ENCODE assay signal across 15 cellular contexts in the genomic region with DNA sequence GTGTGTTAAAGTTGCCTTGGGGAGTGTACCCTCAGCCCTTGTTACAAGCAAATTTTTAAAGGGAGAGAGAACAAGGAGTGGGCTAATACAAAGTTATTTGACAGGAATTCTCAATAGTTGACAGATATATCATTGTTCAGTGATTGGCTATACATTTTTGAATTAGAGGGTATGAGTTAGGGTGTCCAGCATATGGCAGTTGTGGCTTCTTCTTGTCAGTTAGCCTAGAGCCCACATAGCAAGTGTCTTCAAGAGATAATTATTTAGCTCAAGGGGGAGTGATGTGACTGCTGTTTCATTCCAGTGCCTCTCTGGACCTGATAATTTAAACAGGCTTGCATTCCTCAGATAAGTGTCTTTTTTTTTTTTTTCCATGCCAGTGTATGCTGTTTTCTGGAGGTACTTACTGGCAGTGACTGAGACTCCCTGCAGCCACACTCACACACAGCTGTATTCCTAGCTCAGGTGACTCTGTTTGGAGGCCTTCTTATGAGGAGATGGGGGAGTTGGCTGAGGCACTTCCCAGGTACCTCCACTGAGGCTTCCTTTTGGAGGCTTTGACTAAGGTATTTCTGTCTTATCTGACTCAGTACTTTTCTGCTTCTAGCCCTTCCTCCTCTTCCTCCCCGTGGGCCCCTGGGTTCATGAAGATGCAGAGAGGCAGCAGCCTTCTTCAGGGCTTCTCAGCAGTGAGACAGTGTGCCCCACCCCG. TPM values are rescaled to one million over a fixed set of nuclear protein-coding genes. Genes with fewer than 3 reads are reported as not detected.
DNase-seq lines count a peak whose midpoint lies in the region; ATAC-seq and TF ChIP-seq lines count a peak whose summit lies in the region.
"Had no signal": no experiment of that assay in that cellular context is flagged by ENCODE, and none has a peak within 500 bp of the region (broad histone marks: within the 10 kb centered on the region; RNA-seq: fewer than 3 reads in every experiment).

No MANE protein-coding gene starts in this region.

- H3K9me3 Mint-ChIP-seq in stimulated activated effector memory CD8-positive, alpha-beta T cell treated with anti-CD3 and anti-CD28 coated beads, Interleukin-12 subunit alpha, Interleukin-12 subunit beta, amount 100 ng/mL, for 72 hours = no peaks in the 10 kb centered on the region
- H3K9me3 Mint-ChIP-seq: central memory CD8-positive, alpha-beta T cell had no signal

- no peak for TF ChIP-seq CTCF in cardiac muscle cell (IDR thresholded peaks at IDR 0.05; ENCODE audit: low read depth, low read length)
- TF ChIP-seq CTCF in heart left ventricle (IDR thresholded peaks at IDR 0.05) = no peak

- intact Hi-C loops in cardiac septum (cut with DNase I) (no loop called here), heart left ventricle (cut with DNase I) (no loop called here)

- H3K27me3 ChIP-seq in cardiac muscle cell = no peaks in the 10 kb centered on the region
- no peaks in the 10 kb centered on the region for H3K27me3 ChIP-seq in heart left ventricle
- H3K27me3 ChIP-seq: MG63, uterus had no signal

- no peaks in the 10 kb centered on the region for H3K36me3 ChIP-seq in cardiac muscle cell
- peaks cover 0 to 10% (median 0%) of the 10 kb centered on the region in 9 donors for H3K36me3 ChIP-seq in heart left ventricle
- H3K36me3 ChIP-seq: uterus had no signal

- H3K27ac Mint-ChIP-seq in stimulated activated effector memory CD8-positive, alpha-beta T cell treated with anti-CD3 and anti-CD28 coated beads, Interleukin-12 subunit alpha, Interleukin-12 subunit beta, amount 100 ng/mL, for 72 hours = peak overlapping the region; percentile 50
- H3K27ac Mint-ChIP-seq: memory B cell had no signal

- peaks cover 33% of the 10 kb centered on the region for H3K36me3 Mint-ChIP-seq in stimulated activated effector memory CD8-positive, alpha-beta T cell treated with anti-CD3 and anti-CD28 coated beads, Interleukin-12 subunit alpha, Interleukin-12 subunit beta, amount 100 ng/mL, for 72 hours

- H3K4me1 ChIP-seq in cardiac muscle cell (ENCODE audit: low read depth) (peaks cover 15% of the 10 kb centered on the region), heart left ventricle (peaks cover 0 to 14% (median 4%) of the 10 kb centered on the region in 12 donors)
- H3K4me1 ChIP-seq: uterus had no signal

- H3K4me1 Mint-ChIP-seq in stimulated activated effector memory CD8-positive, alpha-beta T cell treated with anti-CD3 and anti-CD28 coated beads, Interleukin-12 subunit alpha, Interleukin-12 subunit beta, amount 100 ng/mL, for 72 hours = peaks cover 37% of the 10 kb centered on the region

- WGBS in heart left ventricle, 4 donors = 18 to 32% (median 29%) methylated on average over 2 of the region's 2 CpGs

- ATAC-seq in heart left ventricle = peak in 3 of 4 donors; percentile 44 to 59 (median 57)
- peak; percentile 11 for ATAC-seq in stimulated activated effector memory CD8-positive, alpha-beta T cell treated with anti-CD3 and anti-CD28 coated beads, Interleukin-12 subunit alpha, Interleukin-12 subunit beta, amount 100 ng/mL, for 72 hours
- no peak for ATAC-seq in GM21526 (IDR thresholded peaks at IDR 0.05; ENCODE audit: low FRiP score, unreplicated experiment)

- DNase-seq in cardiac muscle cell (ENCODE audit: low read depth in 1 of 2, low spot score in 1 of 2) (peak; percentile 43 to 63), cardiac septum (ENCODE audit: low spot score) (no peak), RPMI7951 (ENCODE audit: low read depth) (peak; percentile 6), heart left ventricle (no peak), retina (no peak), hypothalamus (lab: John Stamatoyannopoulos, UW) (no peak)
- DNase-seq in stimulated activated effector memory CD8-positive, alpha-beta T cell treated with anti-CD3 and anti-CD28 coated beads, Interleukin-12 subunit alpha, Interleukin-12 subunit beta, amount 100 ng/mL, for 72 hours (ENCODE audit: low spot score in 2 of 2) = no peak
- DNase-seq: H7, MG63, SW 1271, uterus had no signal

- H3K4me3 Mint-ChIP-seq in stimulated activated effector memory CD8-positive, alpha-beta T cell treated with anti-CD3 and anti-CD28 coated beads, Interleukin-12 subunit alpha, Interleukin-12 subunit beta, amount 100 ng/mL, for 72 hours = no peak overlapping the region
- H3K4me3 Mint-ChIP-seq: central memory CD8-positive, alpha-beta T cell; memory B cell had no signal

- TF ChIP-seq POLR2A in heart left ventricle (IDR thresholded peaks at IDR 0.05) = no peak

- H3K27ac ChIP-seq in cardiac muscle cell (peak overlapping the region; percentile 74), heart left ventricle (no peak overlapping the region)
- H3K27ac ChIP-seq: epithelial cell of prostate, uterus had no signal

- H3K9me3 ChIP-seq in cardiac muscle cell (ENCODE audit: low read depth) (no peaks in the 10 kb centered on the region), heart left ventricle (peaks cover 0 to 4% (median 0%) of the 10 kb centered on the region in 12 donors)
- H3K9me3 ChIP-seq: MG63, uterus had no signal

- H3K4me3 ChIP-seq in cardiac muscle cell = no peak overlapping the region
- no peak overlapping the region for H3K4me3 ChIP-seq in heart left ventricle
- H3K4me3 ChIP-seq: MG63, uterus had no signal

RNA-seq across cellular contexts. Expression of a gene that starts 32.4 kb away (rescaled TPM):
- total RNA-seq in cardiac muscle cell (35.2 and 48.8 TPM in 2 replicates), cardiac septum (116 TPM), heart left ventricle (10 to 100 TPM; 24.7 to 95.2 (median 60.6) TPM)
- polyA plus RNA-seq in cardiac muscle cell (49.6 and 66.8 TPM in 2 replicates), heart left ventricle (10 to 100 TPM; 27.5 to 38.5 TPM)
- 57.1 and 67.0 TPM in 2 replicates for total RNA-seq in RPMI7951 (2014; rRNA removed; shearing (Covaris generic))

Comparison
In these comparisons a context has a peak if more than half of its experiments do, and no peak if none do; other contexts are left out.
1. DNase-seq: peak in cardiac muscle cell (2 of 2) and RPMI7951 (single experiment); none in cardiac septum (single experiment), heart left ventricle (0 of 5), stimulated activated effector memory CD8-positive, alpha-beta T cell treated with anti-CD3 and anti-CD28 coated beads, Interleukin-12 subunit alpha, Interleukin-12 subunit beta, amount 100 ng/mL, for 72 hours (0 of 2), retina (single experiment) and hypothalamus (0 of 51).